Comparison of ENCODE assay signal across 1 cellular context in the genomic region with DNA sequence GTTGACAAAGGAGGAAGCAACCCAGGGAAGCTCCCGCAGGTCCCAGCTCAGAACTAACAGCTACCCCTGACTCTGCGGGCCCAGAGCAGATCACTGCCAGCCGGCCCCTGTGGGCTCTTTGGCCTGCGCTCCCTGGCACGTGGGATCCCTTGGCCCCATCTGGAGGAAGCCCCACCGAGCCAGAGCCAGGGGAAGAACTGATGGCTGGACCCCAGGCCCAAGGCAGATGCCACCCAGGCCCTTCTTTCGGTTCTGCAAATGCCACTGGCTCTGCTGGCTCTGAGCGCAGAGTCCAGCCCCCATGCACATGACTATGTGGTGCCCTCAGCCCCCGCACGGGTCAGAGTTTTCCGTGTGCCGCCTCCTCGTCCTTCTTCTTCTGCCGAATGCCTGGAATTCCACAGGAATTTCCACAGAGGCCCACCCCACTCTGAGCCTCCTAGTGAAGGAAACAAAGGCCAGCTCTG.
TF ChIP-seq lines count a peak whose summit lies in the region.

No MANE protein-coding gene starts in this region.

TF ChIP-seq in GM23338, 12 proteins besides CTCF, POLR2A, EP300 and RAD21 (continued from another document):
- TF ChIP-seq, protein P1, sequence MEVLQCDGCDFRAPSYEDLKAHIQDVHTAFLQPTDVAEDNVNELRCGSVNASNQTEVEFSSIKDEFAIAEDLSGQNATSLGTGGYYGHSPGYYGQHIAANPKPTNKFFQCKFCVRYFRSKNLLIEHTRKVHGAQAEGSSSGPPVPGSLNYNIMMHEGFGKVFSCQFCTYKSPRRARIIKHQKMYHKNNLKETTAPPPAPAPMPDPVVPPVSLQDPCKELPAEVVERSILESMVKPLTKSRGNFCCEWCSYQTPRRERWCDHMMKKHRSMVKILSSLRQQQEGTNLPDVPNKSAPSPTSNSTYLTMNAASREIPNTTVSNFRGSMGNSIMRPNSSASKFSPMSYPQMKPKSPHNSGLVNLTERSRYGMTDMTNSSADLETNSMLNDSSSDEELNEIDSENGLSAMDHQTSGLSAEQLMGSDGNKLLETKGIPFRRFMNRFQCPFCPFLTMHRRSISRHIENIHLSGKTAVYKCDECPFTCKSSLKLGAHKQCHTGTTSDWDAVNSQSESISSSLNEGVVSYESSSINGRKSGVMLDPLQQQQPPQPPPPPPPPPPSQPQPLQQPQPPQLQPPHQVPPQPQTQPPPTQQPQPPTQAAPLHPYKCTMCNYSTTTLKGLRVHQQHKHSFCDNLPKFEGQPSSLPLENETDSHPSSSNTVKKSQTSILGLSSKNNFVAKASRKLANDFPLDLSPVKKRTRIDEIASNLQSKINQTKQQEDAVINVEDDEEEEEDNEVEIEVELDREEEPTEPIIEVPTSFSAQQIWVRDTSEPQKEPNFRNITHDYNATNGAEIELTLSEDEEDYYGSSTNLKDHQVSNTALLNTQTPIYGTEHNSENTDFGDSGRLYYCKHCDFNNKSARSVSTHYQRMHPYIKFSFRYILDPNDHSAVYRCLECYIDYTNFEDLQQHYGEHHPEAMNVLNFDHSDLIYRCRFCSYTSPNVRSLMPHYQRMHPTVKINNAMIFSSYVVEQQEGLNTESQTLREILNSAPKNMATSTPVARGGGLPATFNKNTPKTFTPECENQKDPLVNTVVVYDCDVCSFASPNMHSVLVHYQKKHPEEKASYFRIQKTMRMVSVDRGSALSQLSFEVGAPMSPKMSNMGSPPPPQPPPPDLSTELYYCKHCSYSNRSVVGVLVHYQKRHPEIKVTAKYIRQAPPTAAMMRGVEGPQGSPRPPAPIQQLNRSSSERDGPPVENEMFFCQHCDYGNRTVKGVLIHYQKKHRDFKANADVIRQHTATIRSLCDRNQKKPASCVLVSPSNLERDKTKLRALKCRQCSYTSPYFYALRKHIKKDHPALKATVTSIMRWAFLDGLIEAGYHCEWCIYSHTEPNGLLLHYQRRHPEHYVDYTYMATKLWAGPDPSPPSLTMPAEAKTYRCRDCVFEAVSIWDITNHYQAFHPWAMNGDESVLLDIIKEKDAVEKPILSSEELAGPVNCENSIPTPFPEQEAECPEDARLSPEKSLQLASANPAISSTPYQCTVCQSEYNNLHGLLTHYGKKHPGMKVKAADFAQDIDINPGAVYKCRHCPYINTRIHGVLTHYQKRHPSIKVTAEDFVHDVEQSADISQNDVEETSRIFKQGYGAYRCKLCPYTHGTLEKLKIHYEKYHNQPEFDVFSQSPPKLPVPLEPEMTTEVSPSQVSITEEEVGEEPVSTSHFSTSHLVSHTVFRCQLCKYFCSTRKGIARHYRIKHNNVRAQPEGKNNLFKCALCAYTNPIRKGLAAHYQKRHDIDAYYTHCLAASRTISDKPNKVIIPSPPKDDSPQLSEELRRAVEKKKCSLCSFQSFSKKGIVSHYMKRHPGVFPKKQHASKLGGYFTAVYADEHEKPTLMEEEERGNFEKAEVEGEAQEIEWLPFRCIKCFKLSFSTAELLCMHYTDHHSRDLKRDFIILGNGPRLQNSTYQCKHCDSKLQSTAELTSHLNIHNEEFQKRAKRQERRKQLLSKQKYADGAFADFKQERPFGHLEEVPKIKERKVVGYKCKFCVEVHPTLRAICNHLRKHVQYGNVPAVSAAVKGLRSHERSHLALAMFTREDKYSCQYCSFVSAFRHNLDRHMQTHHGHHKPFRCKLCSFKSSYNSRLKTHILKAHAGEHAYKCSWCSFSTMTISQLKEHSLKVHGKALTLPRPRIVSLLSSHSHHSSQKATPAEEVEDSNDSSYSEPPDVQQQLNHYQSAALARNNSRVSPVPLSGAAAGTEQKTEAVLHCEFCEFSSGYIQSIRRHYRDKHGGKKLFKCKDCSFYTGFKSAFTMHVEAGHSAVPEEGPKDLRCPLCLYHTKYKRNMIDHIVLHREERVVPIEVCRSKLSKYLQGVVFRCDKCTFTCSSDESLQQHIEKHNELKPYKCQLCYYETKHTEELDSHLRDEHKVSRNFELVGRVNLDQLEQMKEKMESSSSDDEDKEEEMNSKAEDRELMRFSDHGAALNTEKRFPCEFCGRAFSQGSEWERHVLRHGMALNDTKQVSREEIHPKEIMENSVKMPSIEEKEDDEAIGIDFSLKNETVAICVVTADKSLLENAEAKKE (CRISPR knock-in tag; IDR thresholded peaks at IDR 0.05) = no peak
- TF ChIP-seq POLR2AphosphoS5 (IDR thresholded peaks at IDR 0.05; ENCODE audit: low read depth) (no peak), STAT1 (IDR thresholded peaks at IDR 0.05; ENCODE audit: unreplicated experiment) (no peak), ZNF114 (CRISPR knock-in tag; IDR thresholded peaks at IDR 0.05) (no peak)
TF ChIP-seq in GM23338: peak in this region for 0.
